In genomic region chr11:4881860-4882500, GRCh38 we compare ENCODE assay signal across 19 cellular contexts. TPM values are rescaled to one million over a fixed set of nuclear protein-coding genes. Genes with fewer than 3 reads are reported as not detected.
DNase-seq lines count a peak whose midpoint lies in the region; TF ChIP-seq lines count a peak whose summit lies in the region.
"Had no signal": no experiment of that assay in that cellular context is flagged by ENCODE, and none has a peak within 500 bp of the region (broad histone marks: within the 10 kb centered on the region; RNA-seq: fewer than 3 reads in every experiment).

A gene with protein sequence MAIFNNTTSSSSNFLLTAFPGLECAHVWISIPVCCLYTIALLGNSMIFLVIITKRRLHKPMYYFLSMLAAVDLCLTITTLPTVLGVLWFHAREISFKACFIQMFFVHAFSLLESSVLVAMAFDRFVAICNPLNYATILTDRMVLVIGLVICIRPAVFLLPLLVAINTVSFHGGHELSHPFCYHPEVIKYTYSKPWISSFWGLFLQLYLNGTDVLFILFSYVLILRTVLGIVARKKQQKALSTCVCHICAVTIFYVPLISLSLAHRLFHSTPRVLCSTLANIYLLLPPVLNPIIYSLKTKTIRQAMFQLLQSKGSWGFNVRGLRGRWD (plus strand): TSS chr11:4881900. CDS start chr11:4881900, 0 bp downstream.

- no peaks in the 10 kb centered on the region for H3K9me3 ChIP-seq in BE2C
- H3K9me3 ChIP-seq: right lobe of liver had no signal

- TF ChIP-seq CTCF in brain microvascular endothelial cell (IDR thresholded peaks at IDR 0.05; ENCODE audit: low read depth, low read length, missing control alignments) (no peak), BE2C (IDR thresholded peaks at IDR 0.05; ENCODE audit: low read depth, low read length) (no peak)

- H3K36me3 ChIP-seq in brain microvascular endothelial cell (replicated peaks) (no peaks in the 10 kb centered on the region), BE2C (no peaks in the 10 kb centered on the region)
- H3K36me3 ChIP-seq: right lobe of liver had no signal

- no peaks in the 10 kb centered on the region for H3K27me3 ChIP-seq in brain microvascular endothelial cell (replicated peaks)
- no peaks in the 10 kb centered on the region for H3K27me3 ChIP-seq in BE2C
- H3K27me3 ChIP-seq: right lobe of liver had no signal

- peak within 1 kb of the TSS; percentile 54 for H3K27ac ChIP-seq in brain microvascular endothelial cell
- H3K27ac ChIP-seq: right lobe of liver had no signal

- H3K4me3 ChIP-seq in brain microvascular endothelial cell (ENCODE audit: low read depth, low read length) (no peak within 1 kb of the TSS), BE2C (ENCODE audit: low read depth, low read length) (no peak within 1 kb of the TSS)
- H3K4me3 ChIP-seq: right lobe of liver had no signal

- DNase-seq in AG08396 (ENCODE audit: low spot score) (peak; percentile 7), NCI-H748 treated with DMSO at 0.1 percent for 48 hours (lab: John Stamatoyannopoulos, UW) (peak; percentile 13), brain microvascular endothelial cell (peak; percentile 66), left kidney (ENCODE audit: low read depth, low spot score) (peak; percentile 79), UCSD-AML1 (lab: John Stamatoyannopoulos, UW; ENCODE audit: unreplicated experiment) (no peak), BE2C (no peak), Kasumi-1 (lab: John Stamatoyannopoulos, UW) (no peak)
- no peak for DNase-seq in stimulated activated naive CD4-positive, alpha-beta T cell treated with Interleukin-2 at 50 U/mL for 16 hours (lab: John Stamatoyannopoulos, UW)
- DNase-seq: activated CD4-positive, alpha-beta T cell treated with anti-CD3 and anti-CD28 coated beads for 48 hours; activated CD8-positive, alpha-beta memory T cell treated with anti-CD3 and anti-CD28 coated beads, Interleukin-2, amount 50 U/mL, for 48 hours; activated naive CD4-positive, alpha-beta T cell treated with anti-CD3 and anti-CD28 coated beads, Interleukin-2, amount 50 U/mL, for 16 hours; CD4-positive, alpha-beta memory T cell; hippocampal formation; KG1; NCI-H1105 treated with DMSO at 0.1 percent for 48 hours; NCI-H226; right lobe of liver; T-helper 9 cell had no signal

- no peaks in the 10 kb centered on the region for H3K4me1 ChIP-seq in BE2C
- H3K4me1 ChIP-seq: right lobe of liver had no signal

- in situ Hi-C loops in brain microvascular endothelial cell (cut with HindIII; ENCODE audit: low pct_ligation_motif_present, low sequenced_read_pairs) = no loop called here

RNA-seq across cellular contexts. Expression of the gene that starts here (rescaled TPM):
- not detected for polyA plus RNA-seq in BE2C (2012; ENCODE audit: insufficient read depth, insufficient read length, low read depth)
- polyA plus RNA-seq: CD4-positive, alpha-beta memory T cell; esophagus had no signal

Comparison
In these comparisons a context has a peak if more than half of its experiments do, and no peak if none do; other contexts are left out.
1. DNase-seq: peak in AG08396 (single experiment), NCI-H748 treated with DMSO at 0.1 percent for 48 hours (single experiment), brain microvascular endothelial cell (single experiment) and left kidney (single experiment); none in UCSD-AML1 (single experiment), BE2C (single experiment), Kasumi-1 (0 of 2) and stimulated activated naive CD4-positive, alpha-beta T cell treated with Interleukin-2 at 50 U/mL for 16 hours (single experiment).